ENCODE assay signal across 26 cellular contexts in genomic region chr20:21029356-21029755, GRCh38.
"Had no signal": no experiment of that assay in that cellular context is flagged by ENCODE, and none has a peak within 500 bp of the region (broad histone marks: within the 10 kb centered on the region; RNA-seq: fewer than 3 reads in every experiment).

No MANE protein-coding gene starts in this region.

- H3K4me1 ChIP-seq: gastrocnemius medialis, psoas muscle, suprapubic skin, upper lobe of left lung had no signal

- ATAC-seq: effector memory CD8-positive, alpha-beta T cell; esophagus mucosa; gastrocnemius medialis; left lobe of liver; natural killer cell; psoas muscle; stimulated activated naive CD8-positive, alpha-beta T cell treated with anti-CD3 and anti-CD28 coated beads, Interleukin-15, amount 100 ng/mL, for 72 hours had no signal

- H3K9me3 Mint-ChIP-seq: effector memory CD8-positive, alpha-beta T cell; memory B cell; natural killer cell; neural crest cell; stimulated activated naive CD8-positive, alpha-beta T cell treated with anti-CD3 and anti-CD28 coated beads, Interleukin-15, amount 100 ng/mL, for 72 hours had no signal

- H3K27ac ChIP-seq: coronary artery, gastrocnemius medialis, hepatocyte, psoas muscle, suprapubic skin, upper lobe of left lung had no signal

- H3K79me2 ChIP-seq: hepatocyte had no signal

- H2AFZ ChIP-seq: hepatocyte had no signal

- H3K4me3 Mint-ChIP-seq: effector memory CD8-positive, alpha-beta T cell; memory B cell; natural killer cell; neural crest cell; stimulated activated naive CD8-positive, alpha-beta T cell treated with anti-CD3 and anti-CD28 coated beads, Interleukin-15, amount 100 ng/mL, for 72 hours had no signal

- H3K36me3 Mint-ChIP-seq: memory B cell, natural killer cell had no signal

- H3K4me3 ChIP-seq: coronary artery, gastrocnemius medialis, hepatocyte, lung, psoas muscle, suprapubic skin, upper lobe of left lung had no signal

- H3K27ac Mint-ChIP-seq: effector memory CD8-positive, alpha-beta T cell; memory B cell; natural killer cell; stimulated activated naive CD8-positive, alpha-beta T cell treated with anti-CD3 and anti-CD28 coated beads, Interleukin-15, amount 100 ng/mL, for 72 hours had no signal

- H3K9me3 ChIP-seq: gastrocnemius medialis, psoas muscle, suprapubic skin, upper lobe of left lung had no signal

- H3K36me3 ChIP-seq: gastrocnemius medialis, suprapubic skin, upper lobe of left lung had no signal

- H3K4me1 Mint-ChIP-seq: memory B cell, natural killer cell had no signal

- H3K27me3 ChIP-seq: gastrocnemius medialis, hepatocyte, suprapubic skin, upper lobe of left lung had no signal

- H3K4me2 ChIP-seq: hepatocyte had no signal

- DNase-seq: dermis blood vessel endothelial cell; effector memory CD8-positive, alpha-beta T cell; foreskin fibroblast; gastrocnemius medialis; head of caudate nucleus; kidney; natural killer cell; nucleus accumbens; posterior cingulate gyrus; psoas muscle; small intestine; stimulated activated CD4-positive, alpha-beta T cell treated with anti-CD3 and anti-CD28 coated beads, Interleukin-12 subunit alpha, Interleukin-12 subunit beta, amount 100 ng/mL, for 4 hours; stimulated activated CD4-positive, alpha-beta T cell treated with anti-CD3 and anti-CD28 coated beads, Interleukin-1b, Interleukin-23, amount 100 ng/mL, for 48 hours; stimulated activated CD4-positive, alpha-beta T cell treated with anti-CD3 and anti-CD28 coated beads, Interleukin-4, amount 100 ng/mL, for 1 hour; stimulated activated CD8-positive, alpha-beta memory T cell treated with anti-CD3 and anti-CD28 coated beads, Interleukin-4, amount 100 ng/mL, for 48 hours; stimulated activated naive CD4-positive, alpha-beta T cell; stimulated activated naive CD8-positive, alpha-beta T cell treated with anti-CD3 and anti-CD28 coated beads, Interleukin-15, amount 100 ng/mL, for 72 hours; upper lobe of left lung had no signal
